ENCODE assay signal across 20 cellular contexts in genomic region chr17:43597624-43598358, GRCh38. TPM values are rescaled to one million over a fixed set of nuclear protein-coding genes. Genes with fewer than 3 reads are reported as not detected.
DNase-seq lines count a peak whose midpoint lies in the region; ATAC-seq, FAIRE-seq and TF ChIP-seq lines count a peak whose summit lies in the region.
"Had no signal": no experiment of that assay in that cellular context is flagged by ENCODE, and none has a peak within 500 bp of the region (broad histone marks: within the 10 kb centered on the region; RNA-seq: fewer than 3 reads in every experiment).

No MANE protein-coding gene starts in this region.

- no peaks in the 10 kb centered on the region for H3K4me1 ChIP-seq in mesenchymal stem cell (ENCODE audit: control insufficient read depth, insufficient read depth, low read depth, low read length)

- H3K27ac ChIP-seq in mesenchymal stem cell (ENCODE audit: low read length, poor library complexity, severe bottlenecking) = no peak overlapping the region
- H3K27ac ChIP-seq: A549; BLaER1 treated with 17β-estradiol and CSF1 and Interleukin-3, amounts not matched to agents 10 nM and 100 nM; GM23248 had no signal

- peak; percentile 84 for DNase-seq in D721Med (ENCODE audit: insufficient read length, low spot score)
- peak; percentile 91 for DNase-seq in NCI-H524 treated with DMSO at 0.1 percent for 48 hours (lab: John Stamatoyannopoulos, UW)
- DNase-seq in mesenchymal stem cell = no peak
- no peak for DNase-seq in sciatic nerve (ENCODE audit: low spot score)
- no peak for DNase-seq in activated naive CD4-positive, alpha-beta T cell (lab: John Stamatoyannopoulos, UW)
- DNase-seq in HTR-8/SVneo (ENCODE audit: insufficient read length, low spot score) = no peak
- DNase-seq in DMS153 (lab: John Stamatoyannopoulos, UW) = no peak
- DNase-seq: CD8-positive, alpha-beta memory T cell; DMS79 treated with DMSO at 0.1 percent for 48 hours; GM23248; HCEC 1CT; KBM-7; NCI-H1105; NCI-H1694 treated with DMSO at 0.1 percent for 48 hours; NCI-H774; PC-3; RPMI8226 had no signal

- H2AK5ac ChIP-seq in mesenchymal stem cell (ENCODE audit: low read length, severe bottlenecking) = no peak overlapping the region

- H3K23ac ChIP-seq in mesenchymal stem cell (ENCODE audit: low read length in 2 of 2) = no peak overlapping the region

- TF ChIP-seq CTCF in D721Med (IDR thresholded peaks at IDR 0.05; ENCODE audit: insufficient read depth, missing control alignments) = no peak

- H3K36me3 ChIP-seq in mesenchymal stem cell (ENCODE audit: control insufficient read depth in 1 of 2, insufficient read depth in 2 of 2, low read depth in 1 of 2, low read length in 2 of 2) = no peaks in the 10 kb centered on the region
- H3K36me3 ChIP-seq: BLaER1 treated with 17β-estradiol and CSF1 and Interleukin-3, amounts not matched to agents 10 nM and 100 nM had no signal

- no peak overlapping the region for H3K14ac ChIP-seq in mesenchymal stem cell (ENCODE audit: low read length in 2 of 2)

- 90% methylated on average over 10 of the region's 11 CpGs for WGBS in mesenchymal stem cell

- H3K27me3 ChIP-seq in mesenchymal stem cell (ENCODE audit: control insufficient read depth in 1 of 2, insufficient read depth in 1 of 2, low read length in 2 of 2) = peaks cover 13 to 25% of the 10 kb centered on the region in 2 experiments
- H3K27me3 ChIP-seq: BLaER1 treated with 17β-estradiol and CSF1 and Interleukin-3, amounts not matched to agents 10 nM and 100 nM had no signal

- no peak overlapping the region for H2BK120ac ChIP-seq in mesenchymal stem cell (ENCODE audit: low read depth, low read length)

- FAIRE-seq in D721Med (lab: Jason Lieb, UNC) (peak; percentile 95), HTR-8/SVneo (lab: Jason Lieb, UNC) (no peak)
- FAIRE-seq: A549 had no signal

- H3K4me2 ChIP-seq in mesenchymal stem cell (ENCODE audit: low read length, poor library complexity, severe bottlenecking) = no peak overlapping the region
- H3K4me2 ChIP-seq: A549; BLaER1 treated with 17β-estradiol and CSF1 and Interleukin-3, amounts not matched to agents 10 nM and 100 nM had no signal

- no peaks in the 10 kb centered on the region for H3K79me1 ChIP-seq in mesenchymal stem cell (replicated peaks; ENCODE audit: low read length, poor library complexity, severe bottlenecking)

- H2BK15ac ChIP-seq in mesenchymal stem cell (ENCODE audit: low read depth, poor library complexity, severe bottlenecking) = no peak overlapping the region

- no peak overlapping the region for H2BK5ac ChIP-seq in mesenchymal stem cell (ENCODE audit: low read depth, low read length, poor library complexity, severe bottlenecking)

- H3K4me3 ChIP-seq in mesenchymal stem cell (ENCODE audit: insufficient read depth in 1 of 2, low read depth in 1 of 2, low read length in 2 of 2) = no peak overlapping the region
- H3K4me3 ChIP-seq: A549; BLaER1 treated with 17β-estradiol and CSF1 and Interleukin-3, amounts not matched to agents 10 nM and 100 nM; GM23248 had no signal

- H3K9me3 ChIP-seq in mesenchymal stem cell (ENCODE audit: control insufficient read depth, low read length) = no peaks in the 10 kb centered on the region
- H3K9me3 ChIP-seq: A549; BLaER1 treated with 17β-estradiol and CSF1 and Interleukin-3, amounts not matched to agents 10 nM and 100 nM had no signal

- peak overlapping the region; percentile 22 for H3K9ac ChIP-seq in mesenchymal stem cell (ENCODE audit: low read length)
- H3K9ac ChIP-seq: BLaER1 treated with 17β-estradiol and CSF1 and Interleukin-3, amounts not matched to agents 10 nM and 100 nM; GM23248 had no signal

- no peak overlapping the region for H4K91ac ChIP-seq in mesenchymal stem cell (ENCODE audit: low read length)

- no peak overlapping the region for H3K18ac ChIP-seq in mesenchymal stem cell (ENCODE audit: low read depth in 1 of 2, low read length in 2 of 2)

- H2BK12ac ChIP-seq in mesenchymal stem cell (ENCODE audit: low read length in 2 of 2) = no peak overlapping the region

- H3K4ac ChIP-seq in mesenchymal stem cell (ENCODE audit: low read depth in 1 of 2, low read length in 2 of 2) = no peak overlapping the region

- intact Hi-C loops in sciatic nerve (cut with DNase I) = no loop called here

- H4K8ac ChIP-seq in mesenchymal stem cell (ENCODE audit: low read length) = no peak overlapping the region

- ATAC-seq in sciatic nerve (peak; percentile 68), HG03280 (IDR thresholded peaks at IDR 0.05; ENCODE audit: unreplicated experiment) (no peak)
- ATAC-seq: A549, PC-3 had no signal

- no peak overlapping the region for H2AFZ ChIP-seq in mesenchymal stem cell (ENCODE audit: low read depth, low read length)
- H2AFZ ChIP-seq: GM23248 had no signal

RNA-seq across cellular contexts. Expression of gene ETV4, which starts 51.7 kb away (rescaled TPM):
- 25.3 TPM for polyA plus RNA-seq in mesenchymal stem cell (2013, experiment 1 of 2)
- 24.1 TPM for polyA plus RNA-seq in mesenchymal stem cell (2013, experiment 2 of 2)
- 7.1 TPM for total RNA-seq in sciatic nerve

Comparison
In these comparisons a context has a peak if more than half of its experiments do, and no peak if none do; other contexts are left out.
1. DNase-seq: peak in D721Med (single experiment) and NCI-H524 treated with DMSO at 0.1 percent for 48 hours (single experiment); none in mesenchymal stem cell (single experiment), sciatic nerve (single experiment), activated naive CD4-positive, alpha-beta T cell (0 of 4), HTR-8/SVneo (single experiment) and DMS153 (single experiment).